9 cellular contexts compared by ENCODE assay signal in the genomic region with DNA sequence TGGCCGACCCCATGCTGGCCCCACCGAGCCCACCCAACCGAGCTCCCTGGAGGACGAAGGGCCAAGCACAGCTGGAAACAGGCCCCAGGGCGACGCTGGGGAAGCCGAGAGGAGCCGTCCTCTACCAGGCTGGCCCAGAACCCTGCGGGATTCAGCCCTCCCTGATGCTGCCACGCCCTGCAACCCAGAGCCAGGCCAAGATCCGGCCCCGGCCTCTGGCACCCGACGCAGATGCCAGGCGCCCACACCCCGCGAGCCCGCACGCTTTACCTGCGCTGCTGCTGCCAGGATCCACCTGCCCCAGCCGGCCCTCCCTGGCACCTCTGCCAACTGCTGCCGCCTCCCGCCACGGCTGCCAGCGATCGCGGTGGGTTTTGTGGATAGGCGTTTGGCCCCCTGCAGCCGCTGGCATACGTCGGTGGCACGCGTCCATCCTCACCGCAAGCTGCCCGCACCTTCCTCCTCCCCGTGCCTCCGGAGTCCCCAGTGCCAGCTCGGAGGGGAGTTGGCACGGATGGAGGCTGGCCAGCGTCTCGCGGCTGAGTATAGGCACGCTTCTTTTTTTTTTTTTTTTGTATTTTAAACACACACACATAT. TPM values are rescaled to one million over a fixed set of nuclear protein-coding genes. Genes with fewer than 3 reads are reported as not detected.
DNase-seq lines count a peak whose midpoint lies in the region; ATAC-seq, FAIRE-seq and TF ChIP-seq lines count a peak whose summit lies in the region.
"Had no signal": no experiment of that assay in that cellular context is flagged by ENCODE, and none has a peak within 500 bp of the region (broad histone marks: within the 10 kb centered on the region; RNA-seq: fewer than 3 reads in every experiment).

No MANE protein-coding gene starts in this region.

- CTCF ChIA-PET in HepG2 (lab: Yijun Ruan, JAX; ENCODE audit: low intra/inter-chr PET ratio, low total read pairs), result no interaction called here

- H3K4me3 ChIP-seq in HepG2 (replicated peaks in 1 of 3; ENCODE audit: insufficient read depth in 1 of 3, low read depth in 2 of 3, low read length in 3 of 3) (no peak overlapping the region), right lobe of liver (no peak overlapping the region)
- H3K4me3 ChIP-seq: testis had no signal

- no peak overlapping the region for H3K9ac ChIP-seq in HepG2 (ENCODE audit: insufficient read depth, low read depth, low read length)

- no peaks in the 10 kb centered on the region for H4K20me1 ChIP-seq in HepG2 (ENCODE audit: insufficient read depth, low read length)

- H2AFZ ChIP-seq in HepG2 (ENCODE audit: low read length), result no peak overlapping the region

- DNase-seq in HepG2 (ENCODE audit: low spot score), result no peak
- no peak for DNase-seq in right lobe of liver
- peak; percentile 19 for DNase-seq in SW480 (ENCODE audit: low spot score)
- no peak for DNase-seq in foreskin keratinocyte
- no peak for DNase-seq in NCI-H524 (lab: John Stamatoyannopoulos, UW)
- no peak for DNase-seq in omental fat pad (ENCODE audit: low spot score)
- no peak for DNase-seq in HCEC 1CT
- DNase-seq: testis had no signal

- no peak for FAIRE-seq in HepG2 (lab: Jason Lieb, UNC)

- H3K9me3 ChIP-seq in HepG2 (ENCODE audit: low read length) (no peaks in the 10 kb centered on the region), right lobe of liver (no peaks in the 10 kb centered on the region)
- H3K9me3 ChIP-seq: testis had no signal

- ATAC-seq in HepG2 (no peak), right lobe of liver (no peak), foreskin keratinocyte (peak; percentile 6), GM19324 (IDR thresholded peaks at IDR 0.05; ENCODE audit: low FRiP score, unreplicated experiment) (no peak), omental fat pad (ENCODE audit: low FRiP score) (no peak)

- H3K79me2 ChIP-seq in HepG2 (ENCODE audit: insufficient read depth, low read length), result no peaks in the 10 kb centered on the region

- TF ChIP-seq RAD21 in HepG2 (CRISPR knock-in tag; IDR thresholded peaks at IDR 0.05), result no peak

- peaks cover 44 to 96% of the 10 kb centered on the region in 2 experiments for H3K27me3 ChIP-seq in HepG2 (ENCODE audit: control insufficient read depth in 1 of 2, insufficient read depth in 2 of 2, low read length in 2 of 2)
- no peaks in the 10 kb centered on the region for H3K27me3 ChIP-seq in right lobe of liver
- peaks cover 49% of the 10 kb centered on the region for H3K27me3 ChIP-seq in foreskin keratinocyte
- H3K27me3 ChIP-seq: testis had no signal

- intact Hi-C loops in HepG2 (cut with micrococcal nuclease; ENCODE audit: unreplicated experiment) (no loop called here), right lobe of liver (cut with DNase I) (no loop called here)

- no TSS peak for BruUV-seq in HepG2 (replicated peaks; lab: Mats Ljungman, UMichigan)

- H3K27ac ChIP-seq in HepG2 (ENCODE audit: extremely low read length, insufficient read depth, low read length), result no peak overlapping the region
- H3K27ac ChIP-seq in right lobe of liver, result no peak overlapping the region
- H3K27ac ChIP-seq in foreskin keratinocyte, result no peak overlapping the region
- H3K27ac ChIP-seq: testis had no signal

- peaks cover 20% of the 10 kb centered on the region for H3K4me1 ChIP-seq in HepG2 (ENCODE audit: insufficient read depth, low read length)
- no peaks in the 10 kb centered on the region for H3K4me1 ChIP-seq in right lobe of liver
- no peaks in the 10 kb centered on the region for H3K4me1 ChIP-seq in foreskin keratinocyte
- H3K4me1 ChIP-seq: testis had no signal

- 73% methylated on average over 34 of the region's 43 CpGs for WGBS in HepG2 (ENCODE audit: low lambda C conversion rate)
- WGBS in right lobe of liver (ENCODE audit: insufficient coverage, low coverage, low lambda C conversion rate, missing lambda C conversion rate), result 88% methylated on average over 6 of the region's 43 CpGs

- in situ Hi-C loops in HepG2 (cut with HindIII; ENCODE audit: extremely low pct_ligation_motif_present, low pct_unique_long_range_greater_than_20kb), result no loop called here

- TF ChIP-seq POLR2A in HepG2 (IDR thresholded peaks at IDR 0.05; ENCODE audit: insufficient read depth in 1 of 2, low read depth in 2 of 2, low read length in 2 of 2) (no peak), right lobe of liver (IDR thresholded peaks at IDR 0.05) (no peak)

- H3K36me3 ChIP-seq in HepG2 (replicated peaks in 1 of 2; ENCODE audit: control insufficient read depth in 1 of 2, insufficient read depth in 2 of 2, low read length in 2 of 2), result no peaks in the 10 kb centered on the region
- H3K36me3 ChIP-seq in right lobe of liver, result no peaks in the 10 kb centered on the region

- POLR2A ChIA-PET in HepG2 (lab: Yijun Ruan, JAX), result no interaction called here

- TF ChIP-seq EP300 in HepG2 (IDR thresholded peaks at IDR 0.05; ENCODE audit: low read depth in 2 of 2, low read length in 2 of 2) (no peak), HepG2 (CRISPR knock-in tag; IDR thresholded peaks at IDR 0.05; ENCODE audit: borderline replicate concordance) (no peak)

- no peak overlapping the region for H3K4me2 ChIP-seq in HepG2 (ENCODE audit: low read depth, low read length)

- TF ChIP-seq CTCF in HepG2 (CRISPR knock-in tag; IDR thresholded peaks at IDR 0.05), result no peak
- no peak for TF ChIP-seq CTCF in right lobe of liver (IDR thresholded peaks at IDR 0.05)
- no peak for TF ChIP-seq CTCF in foreskin keratinocyte (conservative IDR thresholded peaks at IDR 0.05)
- TF ChIP-seq CTCF in omental fat pad (IDR thresholded peaks at IDR 0.05), result no peak

TF ChIP-seq in HepG2, 621 proteins besides CTCF, POLR2A, EP300 and RAD21:
- TF ChIP-seq HNRNPL (IDR thresholded peaks at IDR 0.05; ENCODE audit: low read depth, low read length), result peak; percentile 93
- no peak for TF ChIP-seq ZFP41 (CRISPR knock-in tag; IDR thresholded peaks at IDR 0.05; ENCODE audit: borderline replicate concordance)
- TF ChIP-seq ZNF253 (CRISPR knock-in tag; IDR thresholded peaks at IDR 0.05; ENCODE audit: borderline replicate concordance), result no peak
- no peak for TF ChIP-seq RELA (CRISPR knock-in tag; IDR thresholded peaks at IDR 0.05)
- peak; percentile 60 for TF ChIP-seq RBFOX2 (IDR thresholded peaks at IDR 0.05; ENCODE audit: low read depth, low read length)
- no peak for TF ChIP-seq ZNF776 (CRISPR knock-in tag; IDR thresholded peaks at IDR 0.05)
- peak; percentile 70 for TF ChIP-seq AGO2 (optimal IDR thresholded peaks at IDR 0.05; ENCODE audit: low read depth, low read length)
- TF ChIP-seq PAWR (CRISPR knock-in tag; IDR thresholded peaks at IDR 0.05; ENCODE audit: borderline replicate concordance), result no peak
- no peak for TF ChIP-seq ZNF589 (CRISPR knock-in tag; conservative IDR thresholded peaks at IDR 0.05)

RNA-seq across cellular contexts. Expression of a gene that starts 41.4 kb away (rescaled TPM):
- 23.5 and 30.6 TPM in 2 replicates for total RNA-seq in HepG2 (2016; rRNA removed; fragmentation: Illumina TruSeq; extraction: Trizol)
- 13.8 and 14.5 TPM in 2 replicates for total RNA-seq in HepG2 (2016; cell fraction: cytosol; rRNA removed; fragmentation: Illumina TruSeq; extraction: Trizol; ENCODE audit: low read depth)
- total RNA-seq in HepG2 (2016; cell fraction: insoluble cytoplasmic fraction; rRNA removed; fragmentation: Illumina TruSeq; extraction: Trizol), result 22.1 and 29.1 TPM in 2 replicates
- 23.0 and 24.3 TPM in 2 replicates for total RNA-seq in HepG2 (2016; cell fraction: membrane; rRNA removed; fragmentation: Illumina TruSeq; extraction: Trizol)
- total RNA-seq in HepG2 (2016; cell fraction: nucleus; rRNA removed; fragmentation: Illumina TruSeq; extraction: Trizol), result 19.3 and 21.6 TPM in 2 replicates
- polyA plus RNA-seq in HepG2 (2011; rRNA removed), result 14.9 and 16.5 TPM in 2 replicates
- 11.3 and 15.5 TPM in 2 replicates for polyA plus RNA-seq in HepG2 (2011; cell fraction: cytosol; rRNA removed)
- polyA plus RNA-seq in HepG2 (2011; cell fraction: nucleus; rRNA removed), result 31.3 and 34.0 TPM in 2 replicates
- 16.6 and 17.2 TPM in 2 replicates for polyA plus RNA-seq in HepG2 (2012)
- polyA plus RNA-seq in HepG2 (2016; cell fraction: cytosol; fragmentation: Illumina TruSeq; extraction: Trizol; ENCODE audit: low read depth), result 6.9 and 9.7 TPM in 2 replicates
- polyA plus RNA-seq in HepG2 (2016; cell fraction: insoluble cytoplasmic fraction; fragmentation: Illumina TruSeq; extraction: Trizol; ENCODE audit: low read depth), result 21.8 and 22.0 TPM in 2 replicates
- 11.2 and 13.0 TPM in 2 replicates for polyA plus RNA-seq in HepG2 (2016; cell fraction: membrane; fragmentation: Illumina TruSeq; extraction: Trizol; ENCODE audit: low read depth)
- 37.2 and 38.9 TPM in 2 replicates for polyA plus RNA-seq in HepG2 (2016; cell fraction: nucleus; fragmentation: Illumina TruSeq; extraction: Trizol; ENCODE audit: insufficient read depth, low read depth)
- polyA minus RNA-seq in HepG2 (2011; rRNA and poly(A)+ RNA removed; ENCODE audit: low replicate concordance), result 46.7 and 47.0 TPM in 2 replicates
- 22.4 and 32.0 TPM in 2 replicates for polyA minus RNA-seq in HepG2 (2011; cell fraction: cytosol; rRNA and poly(A)+ RNA removed)
- polyA minus RNA-seq in HepG2 (2011; cell fraction: nucleus; rRNA and poly(A)+ RNA removed), result 35.9 and 36.8 TPM in 2 replicates
- 10 to 100 TPM; 20.2 to 33.6 (median 29.4) TPM for total RNA-seq in right lobe of liver
- 16.9 and 19.0 TPM in 2 replicates for total RNA-seq in foreskin keratinocyte
- polyA plus RNA-seq in foreskin keratinocyte, result 17.8 and 18.7 TPM in 2 replicates
- total RNA-seq in omental fat pad, result 10 to 100 TPM; 17.6 to 27.6 (median 21.6) TPM
